ENCODE assay signal across 26 cellular contexts in the genomic region with DNA sequence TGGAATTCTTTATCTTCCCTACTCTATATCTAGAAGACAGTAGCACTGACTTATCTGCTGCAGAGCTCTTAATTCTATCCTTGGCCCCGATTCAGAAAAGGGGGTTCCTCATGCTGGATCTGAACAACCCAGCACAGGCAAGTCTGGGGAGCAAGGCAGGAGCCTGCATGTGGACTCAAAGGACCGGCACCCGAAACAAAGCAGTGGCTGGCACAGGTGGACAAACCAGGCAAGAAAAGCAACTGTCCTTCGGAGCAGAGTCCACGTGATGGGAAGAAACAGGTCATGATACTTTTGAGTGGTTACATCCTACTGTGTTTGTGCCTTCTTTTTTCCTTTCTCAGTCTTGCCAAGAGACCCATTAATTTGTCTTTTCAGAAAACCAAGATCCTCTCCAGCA.
"Had no signal": no experiment of that assay in that cellular context is flagged by ENCODE, and none has a peak within 500 bp of the region (broad histone marks: within the 10 kb centered on the region; RNA-seq: fewer than 3 reads in every experiment).

No MANE protein-coding gene starts in this region.

- H3K36me3 ChIP-seq: esophagus muscularis mucosa, gastroesophageal sphincter, left ventricle myocardium inferior, lower lobe of right lung, neural progenitor cell, ovary, prostate gland, right lobe of liver, suprapubic skin, tibial artery, upper lobe of right lung, vagina had no signal

- ATAC-seq: gastroesophageal sphincter; left cardiac atrium; lower lobe of right lung; natural killer cell treated with Interleukin-12 subunit alpha and Interleukin-12 subunit beta and Interleukin-15 and Interleukin-18, amount 100 ng/mL, for 72 hours; right lobe of liver; stimulated activated effector memory CD8-positive, alpha-beta T cell treated with anti-CD3 and anti-CD28 coated beads, Interleukin-12 subunit alpha, Interleukin-12 subunit beta, amount 100 ng/mL, for 72 hours; stimulated activated naive CD8-positive, alpha-beta T cell treated with anti-CD3 and anti-CD28 coated beads, Interleukin-15, Interleukin-2, amounts not matched to agents 100 U/mL and 50 U/mL, for 24 hours; upper lobe of right lung had no signal

- H3K4me1 ChIP-seq: esophagus muscularis mucosa, gastroesophageal sphincter, left ventricle myocardium inferior, lower lobe of right lung, neural progenitor cell, prostate gland, right lobe of liver, suprapubic skin, tibial artery, upper lobe of right lung, vagina had no signal

- DNase-seq: effector memory CD4-positive, alpha-beta T cell; foreskin fibroblast; glutamatergic neuron; immature natural killer cell; kidney; left cardiac atrium; left ventricle myocardium inferior; lower lobe of right lung; midbrain; nucleus accumbens; ovary; right lobe of liver; stimulated activated CD4-positive, alpha-beta T cell treated with anti-CD3 and anti-CD28 coated beads, Interleukin-4, amount 100 ng/mL, for 1 hour; stimulated activated CD8-positive, alpha-beta memory T cell treated with anti-CD3 and anti-CD28 coated beads, Interleukin-4, amount 100 ng/mL, for 48 hours; stimulated activated naive CD8-positive, alpha-beta T cell treated with anti-CD3 and anti-CD28 coated beads, Interleukin-15, Interleukin-2, amounts not matched to agents 100 U/mL and 50 U/mL, for 24 hours; upper lobe of right lung had no signal

- H3K4me3 ChIP-seq: esophagus muscularis mucosa, gastroesophageal sphincter, left ventricle myocardium inferior, lower lobe of right lung, neural progenitor cell, ovary, prostate gland, right lobe of liver, suprapubic skin, tibial artery, upper lobe of right lung, vagina had no signal

- H3K9me3 ChIP-seq: esophagus muscularis mucosa, gastroesophageal sphincter, left ventricle myocardium inferior, lower lobe of right lung, ovary, prostate gland, right lobe of liver, suprapubic skin, tibial artery, upper lobe of right lung, vagina had no signal

- FAIRE-seq: endometrium, kidney had no signal

- H3K27me3 ChIP-seq: neural progenitor cell, ovary, right lobe of liver, upper lobe of right lung, vagina had no signal

- H3K27ac ChIP-seq: esophagus muscularis mucosa, gastroesophageal sphincter, left ventricle myocardium inferior, lower lobe of right lung, neural progenitor cell, ovary, prostate gland, right lobe of liver, suprapubic skin, tibial artery, upper lobe of right lung, vagina had no signal
